Comparison of ENCODE assay signal across 9 cellular contexts in genomic region chr20:41308726-41309413, GRCh38. TPM values are rescaled to one million over a fixed set of nuclear protein-coding genes. Genes with fewer than 3 reads are reported as not detected.
DNase-seq lines count a peak whose midpoint lies in the region; ATAC-seq, FAIRE-seq and TF ChIP-seq lines count a peak whose summit lies in the region.
"Had no signal": no experiment of that assay in that cellular context is flagged by ENCODE, and none has a peak within 500 bp of the region (broad histone marks: within the 10 kb centered on the region; RNA-seq: fewer than 3 reads in every experiment).

No MANE protein-coding gene starts in this region.

- no peak overlapping the region for H3K4me3 Mint-ChIP-seq in MCF 10A (ENCODE audit: unreplicated experiment)
- no peak overlapping the region for H3K4me3 Mint-ChIP-seq in natural killer cell
- H3K4me3 Mint-ChIP-seq: T-helper 1 cell treated with Interleukin-12 subunit alpha and Interleukin-12 subunit beta and Interleukin-4 antibody, amounts not matched to agents 30 μg/mL and 1 μg/mL, for 36 hours had no signal

- peaks cover 6% of the 10 kb centered on the region for H3K36me3 Mint-ChIP-seq in MCF 10A (ENCODE audit: insufficient read depth, unreplicated experiment)
- no peaks in the 10 kb centered on the region for H3K36me3 Mint-ChIP-seq in natural killer cell

- FAIRE-seq in kidney (lab: Jason Lieb, UNC) (no peak), GM19239 (lab: Jason Lieb, UNC) (no peak)

- H3K9ac ChIP-seq in kidney (ENCODE audit: low read length in 2 of 2) = peak overlapping the region in 1 of 2 donors; percentile 17

- no peaks in the 10 kb centered on the region for H3K27me3 ChIP-seq in thyroid gland

- H3K27ac Mint-ChIP-seq in MCF 10A (ENCODE audit: low read depth, unreplicated experiment) = peak overlapping the region; percentile 62
- H3K27ac Mint-ChIP-seq in natural killer cell = no peak overlapping the region
- H3K27ac Mint-ChIP-seq: T-helper 1 cell treated with Interleukin-12 subunit alpha and Interleukin-12 subunit beta and Interleukin-4 antibody, amounts not matched to agents 30 μg/mL and 1 μg/mL, for 36 hours had no signal

- DNase-seq in KBM-7 (peak; percentile 37), MCF 10A (ENCODE audit: unreplicated experiment) (no peak), kidney (no peak), thyroid gland (no peak), NCI-H187 (lab: John Stamatoyannopoulos, UW) (no peak), natural killer cell (no peak), GM19239 (ENCODE audit: insufficient read length, low spot score) (no peak)

- no peaks in the 10 kb centered on the region for H3K9me3 Mint-ChIP-seq in MCF 10A (ENCODE audit: unreplicated experiment)
- no peaks in the 10 kb centered on the region for H3K9me3 Mint-ChIP-seq in natural killer cell
- H3K9me3 Mint-ChIP-seq: T-helper 1 cell treated with Interleukin-12 subunit alpha and Interleukin-12 subunit beta and Interleukin-4 antibody, amounts not matched to agents 30 μg/mL and 1 μg/mL, for 36 hours had no signal

- no peak for TF ChIP-seq POLR2A in thyroid gland (IDR thresholded peaks at IDR 0.05)

- POLR2A ChIA-PET in MCF 10A (lab: Yijun Ruan, JAX) = interaction anchor here (0.5 to 2.4 kb wide), 6 partner anchors 8 to 76 kb away, joined by 3 to 7 read pairs (median 6); partner anchors contain the start of gene ZHX3

- H3K27me3 Mint-ChIP-seq in MCF 10A (ENCODE audit: insufficient read depth, unreplicated experiment) (no peaks in the 10 kb centered on the region), natural killer cell (ENCODE audit: low read depth in 2 of 2) (no peaks in the 10 kb centered on the region)

- BruUV-seq in MCF 10A (replicated peaks; lab: Mats Ljungman, UMichigan) = no TSS peak

- CTCF ChIA-PET in MCF 10A (lab: Yijun Ruan, JAX) = interaction anchor here (0.6 kb wide), 1 partner anchor 214 kb away, joined by 3 read pairs; no protein-coding TSS in a partner anchor

- H3K4me1 ChIP-seq in kidney (ENCODE audit: control insufficient read depth in 1 of 2, insufficient read depth in 1 of 2, low read depth in 1 of 2, low read length in 2 of 2) = peaks cover 12 to 27% of the 10 kb centered on the region in 2 donors
- peaks cover 36% of the 10 kb centered on the region in 2 donors for H3K4me1 ChIP-seq in thyroid gland

- peak overlapping the region; percentile 39 to 76 for H3K27ac ChIP-seq in kidney (ENCODE audit: low read depth in 2 of 2, low read length in 2 of 2)
- H3K27ac ChIP-seq in thyroid gland = peak overlapping the region; percentile 26 to 72 (median 43)

- H3K4me3 ChIP-seq in kidney (ENCODE audit: low read length in 2 of 2) = no peak overlapping the region
- H3K4me3 ChIP-seq in thyroid gland (replicated peaks in 1 of 3) = no peak overlapping the region

- in situ Hi-C loops in KBM-7 (cut with MboI; ENCODE audit: low pct_unique_long_range_greater_than_20kb, low sequenced_read_pairs) = no loop called here

- H3K4me1 Mint-ChIP-seq in MCF 10A (ENCODE audit: insufficient read depth, unreplicated experiment) (peaks cover 18% of the 10 kb centered on the region), natural killer cell (peaks cover 5 to 15% of the 10 kb centered on the region in 2 donors)

- intact Hi-C loops in MCF 10A (cut with micrococcal nuclease) (no loop called here), kidney (cut with DNase I) (no loop called here), thyroid gland (cut with DNase I) (no loop called here), natural killer cell (cut with micrococcal nuclease) (no loop called here)

- 53 to 62% methylated on average over 3 of the region's 3 CpGs for WGBS in thyroid gland, 2 donors

- ATAC-seq in natural killer cell = no peak
- no peak for ATAC-seq in HG03175 (IDR thresholded peaks at IDR 0.05; ENCODE audit: unreplicated experiment)

- TF ChIP-seq CTCF in MCF 10A (IDR thresholded peaks at IDR 0.05; ENCODE audit: unreplicated experiment) = no peak
- no peak for TF ChIP-seq CTCF in kidney (IDR thresholded peaks at IDR 0.05; ENCODE audit: borderline replicate concordance, extremely low read depth, insufficient read depth)
- no peak for TF ChIP-seq CTCF in thyroid gland (IDR thresholded peaks at IDR 0.05)
- no peak for TF ChIP-seq CTCF in natural killer cell (IDR thresholded peaks at IDR 0.05)

- H3K9me3 ChIP-seq in kidney (ENCODE audit: control insufficient read depth in 1 of 2, low read length in 2 of 2) = no peaks in the 10 kb centered on the region
- no peaks in the 10 kb centered on the region for H3K9me3 ChIP-seq in thyroid gland

- no peaks in the 10 kb centered on the region for H3K36me3 ChIP-seq in kidney (ENCODE audit: control insufficient read depth in 1 of 2, insufficient read depth in 2 of 2, low read length in 2 of 2)
- H3K36me3 ChIP-seq in thyroid gland = no peaks in the 10 kb centered on the region

RNA-seq across cellular contexts. Expression of gene ZHX3, which starts 8.7 kb away (rescaled TPM):
- 23.8 and 34.1 TPM in 2 replicates for total RNA-seq in MCF 10A (2022)
- total RNA-seq in kidney = 153 TPM
- 24.7 TPM for polyA plus RNA-seq in kidney (ENCODE audit: insufficient read depth, low read depth, low replicate concordance)
- 10 to 100 TPM; 57.8 to 74.8 (median 60.5) TPM for total RNA-seq in thyroid gland
- total RNA-seq in natural killer cell = 10 to 100 TPM in 2 of 3 donors, 1 to 10 TPM in 1; 9.0 to 11.8 (median 10.3) TPM

RNA-seq across cellular contexts. Expression of gene LPIN3, which starts 31.8 kb away (rescaled TPM):
- 16.5 and 18.9 TPM in 2 replicates for total RNA-seq in MCF 10A (2022)
- total RNA-seq in kidney = 31.6 TPM
- 29.4 TPM for polyA plus RNA-seq in kidney (ENCODE audit: insufficient read depth, low read depth, low replicate concordance)
- 10 to 100 TPM; 33.5 to 53.5 (median 42.1) TPM for total RNA-seq in thyroid gland
- under 1 TPM in 2 of 3 donors, not detected in 1; 0.07 to 0.28 TPM for total RNA-seq in natural killer cell

RNA-seq across cellular contexts. Expression of gene EMILIN3, which starts 57.7 kb away (rescaled TPM):
- total RNA-seq in MCF 10A (2022) = not detected in 2 replicates
- 0.50 TPM for total RNA-seq in kidney
- 0.32 TPM for polyA plus RNA-seq in kidney (ENCODE audit: insufficient read depth, low read depth, low replicate concordance)
- total RNA-seq in thyroid gland = 1 to 10 TPM in 1 of 4 donors, under 1 TPM in 3; 0.27 to 1.3 (median 0.61) TPM
- total RNA-seq in natural killer cell = not detected

Comparison
In these comparisons a context has a peak if more than half of its experiments do, and no peak if none do; other contexts are left out.
1. RNA of gene LPIN3, which starts 31.8 kb away (total RNA-seq): 33.5 to 53.5 TPM in thyroid gland, 31.6 TPM in kidney (single experiment) and 16.5 to 18.9 TPM in MCF 10A; 0.07 to 0.28 TPM in natural killer cell; every median in the first group is over 10 times any median in the second.